14 cellular contexts compared by ENCODE assay signal in genomic region chr1:11045428-11046269, GRCh38. TPM values are rescaled to one million over a fixed set of nuclear protein-coding genes. Genes with fewer than 3 reads are reported as not detected.
DNase-seq lines count a peak whose midpoint lies in the region; TF ChIP-seq lines count a peak whose summit lies in the region.
"Had no signal": no experiment of that assay in that cellular context is flagged by ENCODE, and none has a peak within 500 bp of the region (broad histone marks: within the 10 kb centered on the region; RNA-seq: fewer than 3 reads in every experiment).

No MANE protein-coding gene starts in this region.

- no peak overlapping the region for H3K4me3 ChIP-seq in Karpas-422 (ENCODE audit: low read length)
- H3K4me3 ChIP-seq: smooth muscle cell, testis had no signal

- no peaks in the 10 kb centered on the region for H3K9me3 ChIP-seq in Karpas-422 (ENCODE audit: low read length)
- H3K9me3 ChIP-seq: testis had no signal

- no peaks in the 10 kb centered on the region for H3K4me1 ChIP-seq in Karpas-422 (ENCODE audit: low read length)
- H3K4me1 ChIP-seq: testis had no signal

- no peak overlapping the region for H2AFZ ChIP-seq in Karpas-422 (ENCODE audit: low read length)

- no peak overlapping the region for H3K9ac ChIP-seq in Karpas-422 (ENCODE audit: low read length)

- H3K4me3 Mint-ChIP-seq in glutamatergic neuron (ENCODE audit: unreplicated experiment) = no peak overlapping the region
- H3K4me3 Mint-ChIP-seq: activated CD4-positive, alpha-beta T cell treated with anti-CD3 and anti-CD28 coated beads, Interleukin-2, amount 10 ng/mL, durations not matched to agents 24 days and 14 days; CD4-positive, alpha-beta memory T cell had no signal

- no peaks in the 10 kb centered on the region for H3K79me2 ChIP-seq in Karpas-422 (ENCODE audit: low read length)

- no peaks in the 10 kb centered on the region for H3K9me2 ChIP-seq in Karpas-422 (replicated peaks; ENCODE audit: insufficient read depth, low read length)

- H3K27me3 Mint-ChIP-seq in glutamatergic neuron (ENCODE audit: unreplicated experiment) = no peaks in the 10 kb centered on the region
- H3K27me3 Mint-ChIP-seq: activated CD4-positive, alpha-beta T cell treated with anti-CD3 and anti-CD28 coated beads, Interleukin-2, amount 10 ng/mL, durations not matched to agents 24 days and 14 days; CD4-positive, alpha-beta memory T cell had no signal

- H3K9me3 Mint-ChIP-seq in glutamatergic neuron (ENCODE audit: unreplicated experiment) = no peaks in the 10 kb centered on the region
- H3K9me3 Mint-ChIP-seq: activated CD4-positive, alpha-beta T cell treated with anti-CD3 and anti-CD28 coated beads, Interleukin-2, amount 10 ng/mL, durations not matched to agents 24 days and 14 days; CD4-positive, alpha-beta memory T cell had no signal

- no peaks in the 10 kb centered on the region for H3K36me3 Mint-ChIP-seq in glutamatergic neuron (ENCODE audit: unreplicated experiment)
- H3K36me3 Mint-ChIP-seq: CD4-positive, alpha-beta memory T cell had no signal

- no peak overlapping the region for H3K4me2 ChIP-seq in Karpas-422 (ENCODE audit: low read depth, low read length, poor library complexity, severe bottlenecking)
- H3K4me2 ChIP-seq: smooth muscle cell had no signal

- POLR2A ChIA-PET in RWPE1 (lab: Yijun Ruan, JAX; ENCODE audit: low non-redundant PET) = interaction anchor here (0.6 kb wide), 1 partner anchor 558 kb away, joined by 3 read pairs; no protein-coding TSS in a partner anchor

- no peak for TF ChIP-seq CTCF in glutamatergic neuron (IDR thresholded peaks at IDR 0.05; ENCODE audit: partially characterized antibody, unreplicated experiment)
- TF ChIP-seq CTCF in RWPE1 (conservative IDR thresholded peaks at IDR 0.05; ENCODE audit: low read depth) = no peak

- H4K20me1 ChIP-seq in Karpas-422 (ENCODE audit: insufficient read depth, low read depth, low read length) = no peaks in the 10 kb centered on the region

- CTCF ChIA-PET in RWPE1 (lab: Yijun Ruan, JAX) = interaction anchor here (1.7 kb wide), 1 partner anchor 14 kb away, joined by 3 read pairs; the partner anchor contains the start of gene SRM

- H3K36me3 ChIP-seq in Karpas-422 (ENCODE audit: insufficient read depth, low read length) = no peaks in the 10 kb centered on the region

- no peaks in the 10 kb centered on the region for H3K27me3 ChIP-seq in Karpas-422 (ENCODE audit: low read length)
- H3K27me3 ChIP-seq: testis had no signal

- H3K27ac ChIP-seq in Karpas-422 (ENCODE audit: low read length) (no peak overlapping the region), RWPE1 (no peak overlapping the region)
- H3K27ac ChIP-seq: epithelial cell of prostate, testis had no signal

- H3K27ac Mint-ChIP-seq in glutamatergic neuron (ENCODE audit: unreplicated experiment) = no peak overlapping the region
- H3K27ac Mint-ChIP-seq: activated CD4-positive, alpha-beta T cell treated with anti-CD3 and anti-CD28 coated beads, Interleukin-2, amount 10 ng/mL, durations not matched to agents 24 days and 14 days; CD4-positive, alpha-beta memory T cell had no signal

- DNase-seq in Karpas-422 = peak; percentile 44
- DNase-seq in glutamatergic neuron = peak; percentile 74
- peak; percentile 25 for DNase-seq in retina
- DNase-seq in RWPE1 (ENCODE audit: low spot score) = no peak
- DNase-seq in amygdala (lab: John Stamatoyannopoulos, UW) = no peak
- DNase-seq: activated CD4-positive, alpha-beta T cell treated with anti-CD3 and anti-CD28 coated beads, Interleukin-2, amount 10 ng/mL, durations not matched to agents 24 days and 14 days; activated T-cell treated with anti-CD3 and anti-CD28 coated beads, Interleukin-2, amount 50 U/mL, for 48 hours; CD4-positive, alpha-beta memory T cell; NCI-H187; T-helper 2 cell; testis had no signal

- H3K4me1 Mint-ChIP-seq in glutamatergic neuron (ENCODE audit: low read depth, unreplicated experiment) = no peaks in the 10 kb centered on the region
- H3K4me1 Mint-ChIP-seq: activated CD4-positive, alpha-beta T cell treated with anti-CD3 and anti-CD28 coated beads, Interleukin-2, amount 10 ng/mL, durations not matched to agents 24 days and 14 days; CD4-positive, alpha-beta memory T cell had no signal

RNA-seq across cellular contexts. Expression of gene MASP2, which starts 1.4 kb away (rescaled TPM):
- total RNA-seq in Karpas-422 (2014; rRNA removed; shearing (Covaris generic); ENCODE audit: low replicate concordance) = not detected in 2 replicates
- total RNA-seq in glutamatergic neuron (ENCODE audit: unreplicated experiment) = not detected
- total RNA-seq: CD4-positive, alpha-beta memory T cell; lung microvascular endothelial cell; smooth muscle cell had no signal

RNA-seq across cellular contexts. Expression of gene SRM, which starts 14.2 kb away (rescaled TPM):
- total RNA-seq in Karpas-422 (2014; rRNA removed; shearing (Covaris generic); ENCODE audit: low replicate concordance) = 50.3 and 54.0 TPM in 2 replicates
- total RNA-seq in glutamatergic neuron (ENCODE audit: unreplicated experiment) = 79.4 TPM

RNA-seq across cellular contexts. Expression of gene TARDBP, which starts 33.2 kb away (rescaled TPM):
- 63.8 and 98.8 TPM in 2 replicates for total RNA-seq in Karpas-422 (2014; rRNA removed; shearing (Covaris generic); ENCODE audit: low replicate concordance)
- total RNA-seq in glutamatergic neuron (ENCODE audit: unreplicated experiment) = 161 TPM

RNA-seq across cellular contexts. Expression of gene EXOSC10, which starts 54.0 kb away (rescaled TPM):
- total RNA-seq in Karpas-422 (2014; rRNA removed; shearing (Covaris generic); ENCODE audit: low replicate concordance) = 47.8 and 72.0 TPM in 2 replicates
- total RNA-seq in glutamatergic neuron (ENCODE audit: unreplicated experiment) = 111 TPM

Comparison
In these comparisons a context has a peak if more than half of its experiments do, and no peak if none do; other contexts are left out.
1. DNase-seq: peak in Karpas-422 (single experiment), glutamatergic neuron (single experiment) and retina (single experiment); none in RWPE1 (single experiment) and amygdala (0 of 56).